In genomic region chr2:40680547-40680946, GRCh38 we compare ENCODE assay signal across 9 cellular contexts.
DNase-seq lines count a peak whose midpoint lies in the region; ATAC-seq and TF ChIP-seq lines count a peak whose summit lies in the region.
"Had no signal": no experiment of that assay in that cellular context is flagged by ENCODE, and none has a peak within 500 bp of the region (broad histone marks: within the 10 kb centered on the region; RNA-seq: fewer than 3 reads in every experiment).

No MANE protein-coding gene starts in this region.

- H3K4me3 Mint-ChIP-seq in HFFc6: peak overlapping the region; percentile 60; the same call in 1 of the 2 replicates

- CTCF ChIA-PET in A673 (lab: Charles Lee): no interaction called here

- H3K4me1 ChIP-seq in A673 (ENCODE audit: insufficient read depth, low read length, poor library complexity, severe bottlenecking): no peaks in the 10 kb centered on the region

- H3K9me3 Mint-ChIP-seq in HFFc6: peaks cover 12% of the 10 kb centered on the region

- TF ChIP-seq CTCF in HFFc6 (IDR thresholded peaks at IDR 0.05): no peak
- no peak for TF ChIP-seq CTCF in A673 (conservative IDR thresholded peaks at IDR 0.05; ENCODE audit: low read depth, low read length)

- H3K27me3 Mint-ChIP-seq in HFFc6 (ENCODE audit: insufficient read depth): peaks cover 2% of the 10 kb centered on the region; the same call in 1 of the 2 replicates

- no peak overlapping the region for H3K27ac Mint-ChIP-seq in HFFc6

- no peak overlapping the region for H3K27ac ChIP-seq in A673 (ENCODE audit: low read depth, low read length, poor library complexity, severe bottlenecking)

- H3K4me3 ChIP-seq in A673 (ENCODE audit: low read depth, low read length, poor library complexity, severe bottlenecking): no peak overlapping the region

- BruUV-seq in A673 (replicated peaks; lab: Mats Ljungman, UMichigan): no TSS peak

- H3K27me3 ChIP-seq in A673 (replicated peaks; ENCODE audit: insufficient read depth, low read depth, low read length, poor library complexity): no peaks in the 10 kb centered on the region

- H3K36me3 Mint-ChIP-seq in HFFc6 (ENCODE audit: low read depth): peaks cover 14% of the 10 kb centered on the region

- peaks cover 15% of the 10 kb centered on the region for H3K4me1 Mint-ChIP-seq in HFFc6 (ENCODE audit: low read depth)

- intact Hi-C loops in A673 (cut with micrococcal nuclease; ENCODE audit: unreplicated experiment): no loop called here

- DNase-seq in HFFc6 (no peak), LHCN-M2 (ENCODE audit: low read depth) (peak; percentile 12), myocyte (ENCODE audit: low read depth) (peak; percentile 4), SW480 (ENCODE audit: low spot score) (no peak), A673 (ENCODE audit: low spot score) (no peak), SKM-1 (lab: John Stamatoyannopoulos, UW; ENCODE audit: unreplicated experiment) (no peak), HPDE6-E6E7 (ENCODE audit: extremely low spot score) (no peak)
- DNase-seq: NCI-H774 had no signal

- no peaks in the 10 kb centered on the region for H3K36me3 ChIP-seq in A673 (ENCODE audit: insufficient read depth, low read length, poor library complexity, severe bottlenecking)

- no peaks in the 10 kb centered on the region for H3K9me3 ChIP-seq in A673 (ENCODE audit: low read depth, low read length, poor library complexity, severe bottlenecking)

- POLR2A ChIA-PET in A673 (lab: Charles Lee; ENCODE audit: low non-redundant PET): no interaction called here

- ATAC-seq in GM18870 (IDR thresholded peaks at IDR 0.05; ENCODE audit: unreplicated experiment): peak; percentile 94

Comparison
In these comparisons a context has a peak if more than half of its experiments do, and no peak if none do; other contexts are left out.
1. DNase-seq: peak in LHCN-M2 (single experiment) and myocyte (single experiment); none in HFFc6 (single experiment), SW480 (single experiment), A673 (single experiment), SKM-1 (single experiment) and HPDE6-E6E7 (single experiment).